ENCODE assay signal across 21 cellular contexts in the genomic region with DNA sequence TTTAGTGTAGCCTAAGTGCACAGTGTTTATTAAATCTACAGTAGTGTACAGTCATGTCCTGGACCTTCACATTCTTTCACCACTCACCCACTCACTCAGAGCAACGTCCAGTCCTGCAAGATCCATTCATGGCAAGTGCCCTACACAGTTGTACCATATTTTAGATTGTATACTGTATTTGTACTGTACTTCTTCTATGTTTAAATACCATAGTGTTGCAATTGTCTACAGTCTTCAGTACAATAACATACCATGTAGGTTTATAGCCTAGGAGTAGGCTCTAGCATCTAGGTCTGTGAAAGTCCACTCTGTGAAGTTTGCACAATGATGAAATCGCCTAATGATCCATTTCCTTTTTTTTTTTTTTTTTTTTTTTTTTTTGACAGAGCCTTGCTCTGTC. TPM values are rescaled to one million over a fixed set of nuclear protein-coding genes. Genes with fewer than 3 reads are reported as not detected.
DNase-seq lines count a peak whose midpoint lies in the region; ATAC-seq, FAIRE-seq and TF ChIP-seq lines count a peak whose summit lies in the region.
"Had no signal": no experiment of that assay in that cellular context is flagged by ENCODE, and none has a peak within 500 bp of the region (broad histone marks: within the 10 kb centered on the region; RNA-seq: fewer than 3 reads in every experiment).

No MANE protein-coding gene starts in this region.

- DNase-seq in EH (ENCODE audit: low read depth) = peak; percentile 48
- DNase-seq in NOMO-1 treated with DMSO at 0.1 percent for 48 hours (lab: John Stamatoyannopoulos, UW; ENCODE audit: unreplicated experiment) = peak; percentile 94
- DNase-seq in bronchial epithelial cell (ENCODE audit: low read depth) = peak; percentile 46
- no peak for DNase-seq in mucosa of descending colon
- DNase-seq in frontal cortex (ENCODE audit: low spot score in 2 of 2) = no peak
- no peak for DNase-seq in activated CD8-positive, alpha-beta memory T cell treated with anti-CD3 and anti-CD28 coated beads, Interleukin-2, amount 50 U/mL, for 48 hours
- DNase-seq in GM10248 (ENCODE audit: extremely low spot score) = no peak
- DNase-seq in C1 segment of cervical spinal cord (lab: John Stamatoyannopoulos, UW) = no peak
- DNase-seq: activated CD4-positive, alpha-beta T cell treated with anti-CD3 and anti-CD28 coated beads for 36 hours; activated naive CD4-positive, alpha-beta T cell; GF-D8; Karpas-422; naive B cell; NCI-H146; NK-92 treated with Interleukin-12 subunit alpha and Interleukin-12 subunit beta, amount 100 ng/mL, for 24 hours; posterior cingulate gyrus; SJCRH30 had no signal

- no peaks in the 10 kb centered on the region for H3K27me3 ChIP-seq in bronchial epithelial cell (ENCODE audit: control insufficient read depth, insufficient read depth, low read length)
- H3K27me3 ChIP-seq: SJCRH30, suprapubic skin had no signal

- no peaks in the 10 kb centered on the region for H3K9me3 ChIP-seq in mucosa of descending colon
- H3K9me3 ChIP-seq: Caco-2, SJCRH30, suprapubic skin had no signal

- ATAC-seq in mucosa of descending colon = peak; percentile 85
- ATAC-seq: activated CD4-positive, alpha-beta T cell treated with anti-CD3 and anti-CD28 coated beads for 36 hours had no signal

- intact Hi-C loops in mucosa of descending colon (cut with DNase I, micrococcal nuclease) = no loop called here

- no peak overlapping the region for H3K4me3 ChIP-seq in bronchial epithelial cell (ENCODE audit: low read depth, low read length)
- no peak overlapping the region for H3K4me3 ChIP-seq in mucosa of descending colon
- H3K4me3 ChIP-seq: SJCRH30, smooth muscle cell, suprapubic skin had no signal

- H3K36me3 ChIP-seq in bronchial epithelial cell (ENCODE audit: control insufficient read depth, insufficient read depth, low read length) (no peaks in the 10 kb centered on the region), mucosa of descending colon (ENCODE audit: low read depth) (no peaks in the 10 kb centered on the region)
- H3K36me3 ChIP-seq: SJCRH30, suprapubic skin had no signal

- H3K4me1 ChIP-seq in mucosa of descending colon (ENCODE audit: low read depth) = no peaks in the 10 kb centered on the region
- H3K4me1 ChIP-seq: SJCRH30 had no signal

- CTCF ChIA-PET in GM10248 (lab: Yijun Ruan, JAX) = interaction anchor here (0.9 kb wide), 1 partner anchor 22 kb away, joined by 3 read pairs; no protein-coding TSS in a partner anchor

- TF ChIP-seq CTCF in bronchial epithelial cell (IDR thresholded peaks at IDR 0.05; ENCODE audit: insufficient read depth, low read length, severe bottlenecking) = no peak
- TF ChIP-seq CTCF in mucosa of descending colon (IDR thresholded peaks at IDR 0.05) = no peak
- no peak for TF ChIP-seq CTCF in GM10248 (IDR thresholded peaks at IDR 0.05; ENCODE audit: control extremely low read depth, extremely low read depth, low read depth, missing control alignments)

- POLR2A ChIA-PET in GM10248 (lab: Yijun Ruan, JAX) = no interaction called here

- no peak for FAIRE-seq in bronchial epithelial cell (lab: Jason Lieb, UNC)
- no peak for FAIRE-seq in frontal cortex (lab: Jason Lieb, UNC)
- FAIRE-seq: H54 had no signal

RNA-seq across cellular contexts. Expression of a gene that starts 12.0 kb away (rescaled TPM):
- 2.3 and 2.9 TPM in 2 replicates for total RNA-seq in bronchial epithelial cell
- total RNA-seq in mucosa of descending colon = 10 to 100 TPM in 2 of 3 donors, 1 to 10 TPM in 1; 9.9 to 16.8 (median 16.3) TPM
- total RNA-seq in frontal cortex = 13.9 TPM

Comparison
In these comparisons a context has a peak if more than half of its experiments do, and no peak if none do; other contexts are left out.
1. DNase-seq: peak in EH (single experiment), NOMO-1 treated with DMSO at 0.1 percent for 48 hours (single experiment) and bronchial epithelial cell (single experiment); none in mucosa of descending colon (0 of 3), frontal cortex (0 of 2), activated CD8-positive, alpha-beta memory T cell treated with anti-CD3 and anti-CD28 coated beads, Interleukin-2, amount 50 U/mL, for 48 hours (single experiment), GM10248 (single experiment) and C1 segment of cervical spinal cord (0 of 14).